31 cellular contexts compared by ENCODE assay signal in the genomic region with DNA sequence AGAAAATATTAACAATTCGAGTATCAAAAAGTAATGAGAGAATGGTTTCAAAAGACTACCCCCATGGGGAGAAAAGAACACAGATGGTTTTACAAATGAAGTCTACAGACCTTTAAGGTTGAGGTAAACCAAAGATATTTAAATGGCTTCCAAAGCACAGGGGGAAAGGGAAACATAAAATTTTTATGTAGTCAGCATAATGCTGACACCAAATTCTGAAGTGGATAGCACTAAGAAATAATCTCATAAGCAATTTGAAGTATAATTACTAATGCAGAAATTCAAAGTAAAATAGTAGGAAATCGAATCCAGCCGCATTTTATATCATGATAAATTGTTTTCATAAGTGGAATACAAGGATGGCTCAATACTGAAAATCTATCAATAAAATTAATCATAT. TPM values are rescaled to one million over a fixed set of nuclear protein-coding genes. Genes with fewer than 3 reads are reported as not detected.
"Had no signal": no experiment of that assay in that cellular context is flagged by ENCODE, and none has a peak within 500 bp of the region (broad histone marks: within the 10 kb centered on the region; RNA-seq: fewer than 3 reads in every experiment).

No MANE protein-coding gene starts in this region.

- H3K27ac ChIP-seq: stomach, suprapubic skin, testis, thoracic aorta, thyroid gland, tibial artery, tibial nerve, transverse colon, upper lobe of left lung, upper lobe of right lung, uterus, vagina had no signal

- ATAC-seq: stimulated activated effector memory CD8-positive, alpha-beta T cell treated with anti-CD3 and anti-CD28 coated beads, Interleukin-12 subunit alpha, Interleukin-12 subunit beta, amount 100 ng/mL, for 72 hours; stimulated activated memory B cell treated with anti-CD40 and anti-IgM and Interleukin-4, amounts not matched to agents 10 μg/mL and 1 μg/mL and 100 μg/mL, for 72 hours; stimulated activated naive B cell treated with anti-CD40 and anti-IgM and Interleukin-4, amounts not matched to agents 10 μg/mL and 1 μg/mL and 100 μg/mL, for 72 hours; stimulated activated naive CD8-positive, alpha-beta T cell treated with anti-CD3 and anti-CD28 coated beads, Interleukin-15, amount 100 ng/mL, for 72 hours; stimulated activated naive CD8-positive, alpha-beta T cell treated with anti-CD3 and anti-CD28 coated beads, Interleukin-15, Interleukin-2, amounts not matched to agents 100 U/mL and 50 U/mL, for 24 hours; upper lobe of right lung had no signal

- DNase-seq: stimulated activated CD4-positive, alpha-beta T cell treated with anti-CD3 and anti-CD28 coated beads, Interleukin-2, amount 100 ng/mL, for 48 hours; stimulated activated CD4-positive, alpha-beta T cell treated with anti-CD3 and anti-CD28 coated beads, Interleukin-4, amount 100 ng/mL, for 1 hour; stimulated activated CD4-positive, alpha-beta T cell treated with anti-CD3 and anti-CD28 coated beads, Interleukin-4, amount 100 ng/mL, for 24 hours; stimulated activated CD4-positive, alpha-beta T cell treated with anti-CD3 and anti-CD28 coated beads, Interleukin-4, amount 100 ng/mL, for 4 hours; stimulated activated CD8-positive, alpha-beta memory T cell treated with anti-CD3 and anti-CD28 coated beads, Interleukin-4, amount 100 ng/mL, for 48 hours; stimulated activated naive B cell treated with anti-CD40 and anti-IgM and Interleukin-4, amounts not matched to agents 10 μg/mL and 1 μg/mL and 100 μg/mL, for 72 hours; stimulated activated naive CD4-positive, alpha-beta T cell; stimulated activated naive CD4-positive, alpha-beta T cell treated with Interleukin-2 at 50 U/mL for 16 hours; stimulated activated naive CD8-positive, alpha-beta T cell treated with anti-CD3 and anti-CD28 coated beads, Interleukin-15, amount 100 ng/mL, for 72 hours; stimulated activated naive CD8-positive, alpha-beta T cell treated with anti-CD3 and anti-CD28 coated beads, Interleukin-15, Interleukin-2, amounts not matched to agents 100 U/mL and 50 U/mL, for 24 hours; stomach; substantia nigra; testis; thyroid gland; tibial artery; transverse colon; trophoblast cell; upper lobe of left lung; upper lobe of right lung; uterus had no signal

- H3K9me3 ChIP-seq: testis, thoracic aorta, thyroid gland, tibial artery, upper lobe of left lung, upper lobe of right lung, uterus, vagina had no signal

- FAIRE-seq: urothelium cell line had no signal

- H3K4me3 ChIP-seq: stomach, suprapubic skin, testis, thoracic aorta, thyroid gland, tibial artery, tibial nerve, transverse colon, upper lobe of left lung, upper lobe of right lung, uterus, vagina had no signal

- H3K36me3 ChIP-seq: stomach, suprapubic skin, thoracic aorta, thyroid gland, tibial artery, tibial nerve, transverse colon, upper lobe of left lung, upper lobe of right lung, uterus, vagina had no signal

- H3K27me3 ChIP-seq: stomach, suprapubic skin, testis, thyroid gland, tibial artery, tibial nerve, transverse colon, upper lobe of left lung, upper lobe of right lung, uterus, vagina had no signal

- H3K4me1 ChIP-seq: stomach, suprapubic skin, testis, thyroid gland, tibial artery, tibial nerve, transverse colon, upper lobe of left lung, upper lobe of right lung, uterus, vagina had no signal

RNA-seq across cellular contexts. Expression of a gene that starts 30.3 kb away (rescaled TPM):
- total RNA-seq: stomach, subcutaneous adipose tissue, suprapubic skin, temporal lobe, thoracic aorta, transverse colon, upper lobe of left lung, upper lobe of right lung, ureter, urinary bladder, vagina had no signal
- polyA plus RNA-seq: stomach, urinary bladder had no signal
